11 cellular contexts compared by ENCODE assay signal in genomic region chr21:31182231-31183129, GRCh38.
DNase-seq lines count a peak whose midpoint lies in the region; ATAC-seq, FAIRE-seq and TF ChIP-seq lines count a peak whose summit lies in the region.
"Had no signal": no experiment of that assay in that cellular context is flagged by ENCODE, and none has a peak within 500 bp of the region (broad histone marks: within the 10 kb centered on the region; RNA-seq: fewer than 3 reads in every experiment).

No MANE protein-coding gene starts in this region.

- no peaks in the 10 kb centered on the region for H3K9me3 Mint-ChIP-seq in T-helper 1 cell treated with Interleukin-12 subunit alpha and Interleukin-12 subunit beta and Interleukin-4 antibody, amounts not matched to agents 30 μg/mL and 1 μg/mL, for 36 hours
- no peaks in the 10 kb centered on the region for H3K9me3 Mint-ChIP-seq in effector memory CD8-positive, alpha-beta T cell
- H3K9me3 Mint-ChIP-seq: naive B cell had no signal

- H3K27ac Mint-ChIP-seq in T-helper 1 cell treated with Interleukin-12 subunit alpha and Interleukin-12 subunit beta and Interleukin-4 antibody, amounts not matched to agents 30 μg/mL and 1 μg/mL, for 36 hours: peak overlapping the region; percentile 93
- peak overlapping the region; percentile 28 to 66 for H3K27ac Mint-ChIP-seq in effector memory CD8-positive, alpha-beta T cell

- TF ChIP-seq POLR2A in GM12892 (IDR thresholded peaks at IDR 0.05; ENCODE audit: low read depth, low read length): no peak

- peaks cover 56% of the 10 kb centered on the region for H3K36me3 Mint-ChIP-seq in T-helper 1 cell treated with Interleukin-12 subunit alpha and Interleukin-12 subunit beta and Interleukin-4 antibody, amounts not matched to agents 30 μg/mL and 1 μg/mL, for 36 hours (ENCODE audit: low read depth)
- H3K36me3 Mint-ChIP-seq in effector memory CD8-positive, alpha-beta T cell (ENCODE audit: insufficient read depth): peaks cover 15% of the 10 kb centered on the region
- H3K36me3 Mint-ChIP-seq: naive B cell had no signal

- DNase-seq in activated CD8-positive, alpha-beta memory T cell treated with anti-CD3 and anti-CD28 coated beads, Interleukin-2, amount 50 U/mL, for 1 hour (ENCODE audit: extremely low read depth): peak; percentile 36
- no peak for DNase-seq in effector memory CD8-positive, alpha-beta T cell
- DNase-seq in stimulated activated CD8-positive, alpha-beta memory T cell treated with anti-CD3 and anti-CD28 coated beads, Interleukin-12 subunit alpha, Interleukin-12 subunit beta, amount 100 ng/mL, for 4 hours (ENCODE audit: low read depth): peak; percentile 30
- no peak for DNase-seq in GM12892 (ENCODE audit: insufficient read length)
- DNase-seq in iPS-NIHi11 (ENCODE audit: low spot score): no peak
- DNase-seq in medulla oblongata (ENCODE audit: extremely low spot score): no peak
- DNase-seq: amygdala, naive B cell had no signal

- peak; percentile 74 for ATAC-seq in effector memory CD8-positive, alpha-beta T cell (replicated peaks)
- ATAC-seq in HG03378 (IDR thresholded peaks at IDR 0.05; ENCODE audit: unreplicated experiment): no peak

- H3K4me3 Mint-ChIP-seq in T-helper 1 cell treated with Interleukin-12 subunit alpha and Interleukin-12 subunit beta and Interleukin-4 antibody, amounts not matched to agents 30 μg/mL and 1 μg/mL, for 36 hours: peak overlapping the region; percentile 79
- peak overlapping the region; percentile 49 to 54 for H3K4me3 Mint-ChIP-seq in effector memory CD8-positive, alpha-beta T cell
- H3K4me3 Mint-ChIP-seq: naive B cell had no signal

- FAIRE-seq in GM12892 (lab: Jason Lieb, UNC): no peak
- FAIRE-seq: endothelial cell of umbilical vein had no signal

- H3K27me3 Mint-ChIP-seq in T-helper 1 cell treated with Interleukin-12 subunit alpha and Interleukin-12 subunit beta and Interleukin-4 antibody, amounts not matched to agents 30 μg/mL and 1 μg/mL, for 36 hours (ENCODE audit: low read depth): no peaks in the 10 kb centered on the region
- H3K27me3 Mint-ChIP-seq in effector memory CD8-positive, alpha-beta T cell: peaks cover 0 to 17% of the 10 kb centered on the region in 2 donors
- H3K27me3 Mint-ChIP-seq: naive B cell had no signal

- H3K4me1 Mint-ChIP-seq in T-helper 1 cell treated with Interleukin-12 subunit alpha and Interleukin-12 subunit beta and Interleukin-4 antibody, amounts not matched to agents 30 μg/mL and 1 μg/mL, for 36 hours (ENCODE audit: low read depth): peaks cover 60% of the 10 kb centered on the region
- H3K4me1 Mint-ChIP-seq in effector memory CD8-positive, alpha-beta T cell (ENCODE audit: low read depth in 2 of 2): peaks cover 16 to 24% of the 10 kb centered on the region in 2 donors
- H3K4me1 Mint-ChIP-seq: naive B cell had no signal

Comparison
In these comparisons a context has a peak if more than half of its experiments do, and no peak if none do; other contexts are left out.
1. DNase-seq: peak in activated CD8-positive, alpha-beta memory T cell treated with anti-CD3 and anti-CD28 coated beads, Interleukin-2, amount 50 U/mL, for 1 hour (single experiment) and stimulated activated CD8-positive, alpha-beta memory T cell treated with anti-CD3 and anti-CD28 coated beads, Interleukin-12 subunit alpha, Interleukin-12 subunit beta, amount 100 ng/mL, for 4 hours (single experiment); none in effector memory CD8-positive, alpha-beta T cell (0 of 3), GM12892 (single experiment), iPS-NIHi11 (single experiment) and medulla oblongata (single experiment).